In genomic region chr17:60395508-60396065, GRCh38 we compare ENCODE assay signal across 1 cellular context.
TF ChIP-seq lines count a peak whose summit lies in the region.

No MANE protein-coding gene starts in this region.

TF ChIP-seq in GM12878, 131 proteins besides CTCF, POLR2A, EP300 and RAD21 (continued from another document):
- TF ChIP-seq BCL11A (IDR thresholded peaks at IDR 0.05; ENCODE audit: low read depth, low read length) (0 out of 2 replicates have a peak, but pooled peaks have one; percentile 36), IKZF2 (IDR thresholded peaks at IDR 0.05) (peak; percentile 36 to 53; a peak in 1 of 4 replicates), MEF2B (IDR thresholded peaks at IDR 0.05; ENCODE audit: partially characterized antibody, poor library complexity, severe bottlenecking) (no peak), JUNB (IDR thresholded peaks at IDR 0.05) (peak; percentile 88), CREB1 (IDR thresholded peaks at IDR 0.05; ENCODE audit: low read depth) (no peak), PAX8 (IDR thresholded peaks at IDR 0.05) (no peak), ZBTB40 (IDR thresholded peaks at IDR 0.05; ENCODE audit: borderline replicate concordance) (no peak), E2F8 (IDR thresholded peaks at IDR 0.05; ENCODE audit: low read depth, partially characterized antibody) (no peak), EED (IDR thresholded peaks at IDR 0.05; ENCODE audit: low read depth) (no peak), EZH2 (IDR thresholded peaks at IDR 0.05; ENCODE audit: borderline replicate concordance, control insufficient read depth, low read depth, low read length) (no peak), CUX1 (IDR thresholded peaks at IDR 0.05; ENCODE audit: insufficient replicate concordance, low read depth, low read length) (no peak), FOS (IDR thresholded peaks at IDR 0.05; ENCODE audit: borderline replicate concordance, extremely low read depth, insufficient read length) (no peak), RUNX3 (IDR thresholded peaks at IDR 0.05; ENCODE audit: low read length) (peak; percentile 21; the same call in 1 of the 2 replicates), IRF4 (IDR thresholded peaks at IDR 0.05; ENCODE audit: low read depth, low read length) (peak; percentile 62; the same call in 1 of the 2 replicates)
